ENCODE assay signal across 1 cellular context in genomic region chr2:46308629-46309028, GRCh38.
TF ChIP-seq lines count a peak whose summit lies in the region.

No MANE protein-coding gene starts in this region.

TF ChIP-seq in HepG2, 621 proteins besides CTCF, POLR2A, EP300 and RAD21 (continued from another document and continues in another):
- TF ChIP-seq PRMT3 (CRISPR knock-in tag; IDR thresholded peaks at IDR 0.05; ENCODE audit: borderline replicate concordance, low read depth): no peak
- TF ChIP-seq ELK4 (CRISPR knock-in tag; IDR thresholded peaks at IDR 0.05; ENCODE audit: borderline replicate concordance): no peak
- TF ChIP-seq PAWR (CRISPR knock-in tag; IDR thresholded peaks at IDR 0.05; ENCODE audit: borderline replicate concordance): no peak
- TF ChIP-seq NFE2L2 (IDR thresholded peaks at IDR 0.05; ENCODE audit: low read length): no peak
- TF ChIP-seq ISX (CRISPR knock-in tag; conservative IDR thresholded peaks at IDR 0.05): no peak
- TF ChIP-seq ZNF720 (CRISPR knock-in tag; IDR thresholded peaks at IDR 0.05): no peak
- no peak for TF ChIP-seq CBX1 (IDR thresholded peaks at IDR 0.05; ENCODE audit: low read depth)
- no peak for TF ChIP-seq NR1H2 (CRISPR knock-in tag; IDR thresholded peaks at IDR 0.05; ENCODE audit: borderline replicate concordance, low read depth)
- TF ChIP-seq ZNF121 (CRISPR knock-in tag; IDR thresholded peaks at IDR 0.05): no peak
- TF ChIP-seq ETV6 (CRISPR knock-in tag; conservative IDR thresholded peaks at IDR 0.05): no peak
- 0 out of 2 replicates have a peak, but pooled peaks have one; percentile 19 for TF ChIP-seq TFDP2 (CRISPR knock-in tag; IDR thresholded peaks at IDR 0.05)
- no peak for TF ChIP-seq LCORL (IDR thresholded peaks at IDR 0.05)
- TF ChIP-seq LCORL (CRISPR knock-in tag; IDR thresholded peaks at IDR 0.05): peak; percentile 38; the same call in 1 of the 2 replicates
- TF ChIP-seq MAZ (IDR thresholded peaks at IDR 0.05; ENCODE audit: borderline replicate concordance, low read depth, low read length): no peak
- peak; percentile 44; the same call in 1 of the 2 replicates for TF ChIP-seq MAZ (CRISPR knock-in tag; IDR thresholded peaks at IDR 0.05; ENCODE audit: low read depth)
- no peak for TF ChIP-seq ZNF546 (CRISPR knock-in tag; conservative IDR thresholded peaks at IDR 0.05)
- no peak for TF ChIP-seq MXD1 (CRISPR knock-in tag; IDR thresholded peaks at IDR 0.05)
- peak; percentile 95 for TF ChIP-seq ARID5B (CRISPR knock-in tag; IDR thresholded peaks at IDR 0.05)
- no peak for TF ChIP-seq SNAPC5 (CRISPR knock-in tag; IDR thresholded peaks at IDR 0.05; ENCODE audit: borderline replicate concordance)
- TF ChIP-seq PREB (CRISPR knock-in tag; IDR thresholded peaks at IDR 0.05): no peak
- no peak for TF ChIP-seq E2F2 (CRISPR knock-in tag; IDR thresholded peaks at IDR 0.05; ENCODE audit: borderline replicate concordance)
- no peak for TF ChIP-seq ZFYVE20 (CRISPR knock-in tag; IDR thresholded peaks at IDR 0.05; ENCODE audit: borderline replicate concordance, low read depth)
- no peak for TF ChIP-seq ZNF263 (CRISPR knock-in tag; IDR thresholded peaks at IDR 0.05)
- no peak for TF ChIP-seq ZNF891 (CRISPR knock-in tag; IDR thresholded peaks at IDR 0.05)
- TF ChIP-seq ZNF670 (CRISPR knock-in tag; IDR thresholded peaks at IDR 0.05; ENCODE audit: borderline replicate concordance): peak; percentile 61; the same call in 1 of the 2 replicates
- TF ChIP-seq MAF1 (CRISPR knock-in tag; IDR thresholded peaks at IDR 0.05; ENCODE audit: borderline replicate concordance): no peak
- no peak for TF ChIP-seq ZNF576 (CRISPR knock-in tag; IDR thresholded peaks at IDR 0.05)
- TF ChIP-seq RXRB (CRISPR knock-in tag; IDR thresholded peaks at IDR 0.05; ENCODE audit: borderline replicate concordance): peak; percentile 71
- 0 out of 2 replicates have a peak, but pooled peaks have one; percentile 36 for TF ChIP-seq ZNF503 (CRISPR knock-in tag; IDR thresholded peaks at IDR 0.05)
- TF ChIP-seq ZBTB10 (CRISPR knock-in tag; IDR thresholded peaks at IDR 0.05; ENCODE audit: borderline replicate concordance): no peak
- no peak for TF ChIP-seq ZFAT (CRISPR knock-in tag; conservative IDR thresholded peaks at IDR 0.05)
- TF ChIP-seq KMT2A (CRISPR knock-in tag; IDR thresholded peaks at IDR 0.05): no peak
- no peak for TF ChIP-seq TEF (CRISPR knock-in tag; IDR thresholded peaks at IDR 0.05)
- TF ChIP-seq CENPBD1 (CRISPR knock-in tag; IDR thresholded peaks at IDR 0.05; ENCODE audit: borderline replicate concordance, low read depth): no peak
- no peak for TF ChIP-seq ZNF614 (CRISPR knock-in tag; IDR thresholded peaks at IDR 0.05; ENCODE audit: borderline replicate concordance)
- no peak for TF ChIP-seq ZNF382 (CRISPR knock-in tag; IDR thresholded peaks at IDR 0.05; ENCODE audit: borderline replicate concordance)
- TF ChIP-seq KDM1A (CRISPR knock-in tag; IDR thresholded peaks at IDR 0.05): peak; percentile 56; the same call in 1 of the 2 replicates
- TF ChIP-seq ZNF772 (CRISPR knock-in tag; IDR thresholded peaks at IDR 0.05): 0 out of 2 replicates have a peak, but pooled peaks have one; percentile 58
- TF ChIP-seq SIX4 (CRISPR knock-in tag; IDR thresholded peaks at IDR 0.05): peak; percentile 35; the same call in 1 of the 2 replicates
- TF ChIP-seq ZZZ3 (CRISPR knock-in tag; IDR thresholded peaks at IDR 0.05; ENCODE audit: borderline replicate concordance): no peak
- peak in 1 of 2 experiments; percentile 54; a peak in 2 of 4 replicates for TF ChIP-seq ATF4 (CRISPR knock-in tag; IDR thresholded peaks at IDR 0.05)
- no peak for TF ChIP-seq ZNF737 (CRISPR knock-in tag; IDR thresholded peaks at IDR 0.05; ENCODE audit: borderline replicate concordance)
- TF ChIP-seq ZMYM2 (CRISPR knock-in tag; IDR thresholded peaks at IDR 0.05): peak; percentile 20; the same call in 1 of the 2 replicates
- peak; percentile 86 for TF ChIP-seq BCL6 (CRISPR knock-in tag; IDR thresholded peaks at IDR 0.05)
- TF ChIP-seq PPARG (CRISPR knock-in tag; conservative IDR thresholded peaks at IDR 0.05): peak; percentile 37; the same call in 1 of the 2 replicates
- no peak for TF ChIP-seq NBN (conservative IDR thresholded peaks at IDR 0.05)
- TF ChIP-seq PBX2 (CRISPR knock-in tag; IDR thresholded peaks at IDR 0.05): no peak
- no peak for TF ChIP-seq BRD4 (CRISPR knock-in tag; IDR thresholded peaks at IDR 0.05)
- TF ChIP-seq ADNP (CRISPR knock-in tag; IDR thresholded peaks at IDR 0.05): no peak
- TF ChIP-seq ZNF709 (CRISPR knock-in tag; IDR thresholded peaks at IDR 0.05): no peak
